ENCODE assay signal across 8 cellular contexts in genomic region chr20:49335456-49335855, GRCh38.
"Had no signal": no experiment of that assay in that cellular context is flagged by ENCODE, and none has a peak within 500 bp of the region (broad histone marks: within the 10 kb centered on the region; RNA-seq: fewer than 3 reads in every experiment).

No MANE protein-coding gene starts in this region.

- FAIRE-seq: G401.6, GM12878, GM12891, GM12892, GM18507, GM19239 had no signal

- H3K4me3 ChIP-seq: GM12878 had no signal

- ATAC-seq: GM12878 had no signal

- DNase-seq: GDM1, GF-D8 had no signal
